In genomic region chr2:35035883-35036282, GRCh38 we compare ENCODE assay signal across 14 cellular contexts.
DNase-seq lines count a peak whose midpoint lies in the region; ATAC-seq and TF ChIP-seq lines count a peak whose summit lies in the region.
"Had no signal": no experiment of that assay in that cellular context is flagged by ENCODE, and none has a peak within 500 bp of the region (broad histone marks: within the 10 kb centered on the region; RNA-seq: fewer than 3 reads in every experiment).

No MANE protein-coding gene starts in this region.

- H3K4me1 ChIP-seq in H9 (ENCODE audit: insufficient read depth, low read length) (no peaks in the 10 kb centered on the region), PC-3 (ENCODE audit: insufficient read depth, low read length) (no peaks in the 10 kb centered on the region)
- H3K4me1 ChIP-seq: prostate gland, upper lobe of left lung had no signal

- no peak overlapping the region for H4K8ac ChIP-seq in H9 (replicated peaks; ENCODE audit: insufficient read length, low read depth, low read length)

- no peaks in the 10 kb centered on the region for H3K36me3 ChIP-seq in PC-3 (ENCODE audit: low read depth, low read length)
- H3K36me3 ChIP-seq: prostate gland, upper lobe of left lung had no signal

- H3K27me3 Mint-ChIP-seq in H9 (ENCODE audit: low read depth) = no peaks in the 10 kb centered on the region
- H3K27me3 Mint-ChIP-seq: activated naive CD8-positive, alpha-beta T cell had no signal

- no peak overlapping the region for H2BK20ac ChIP-seq in H9 (ENCODE audit: low read depth, low read length, poor library complexity, severe bottlenecking)

- no peaks in the 10 kb centered on the region for H3K9me2 ChIP-seq in PC-3 (replicated peaks; ENCODE audit: low read length)

- no TSS peak for BruUV-seq in PC-3 (replicated peaks; lab: Mats Ljungman, UMichigan)

- no peaks in the 10 kb centered on the region for H3K9me3 ChIP-seq in H9 (ENCODE audit: control insufficient read depth, low read depth, low read length)
- H3K9me3 ChIP-seq in PC-3 (ENCODE audit: low read length) = no peaks in the 10 kb centered on the region
- H3K9me3 ChIP-seq: prostate gland, upper lobe of left lung had no signal

- H3K23ac ChIP-seq in H9 (ENCODE audit: insufficient read length, low read depth, low read length) = no peak overlapping the region

- no peak overlapping the region for H3K18ac ChIP-seq in H9 (ENCODE audit: insufficient read length, low read depth, low read length)

- H3K4me1 Mint-ChIP-seq in H9 = peaks cover 0 to 3% of the 10 kb centered on the region in 2 experiments; a peak in 1 of 4 replicates

- no peak overlapping the region for H3K27ac ChIP-seq in H9 (ENCODE audit: insufficient read length, low read depth, low read length)
- no peak overlapping the region for H3K27ac ChIP-seq in PC-3 (ENCODE audit: low read length)
- H3K27ac ChIP-seq: prostate gland, upper lobe of left lung had no signal

- H3K56ac ChIP-seq in H9 (ENCODE audit: insufficient read length, low read depth, low read length) = no peak overlapping the region

- H4K5ac ChIP-seq in H9 (ENCODE audit: insufficient read length, low read depth, low read length) = no peak overlapping the region

- H2AFZ ChIP-seq in H9 (ENCODE audit: low read length) (no peak overlapping the region), PC-3 (ENCODE audit: low read length) (no peak overlapping the region)

- H3K27ac Mint-ChIP-seq in H9 = peak overlapping the region in 1 of 3 experiments; percentile 14; a peak in 1 of 7 replicates
- H3K27ac Mint-ChIP-seq: activated naive CD8-positive, alpha-beta T cell had no signal

- H3K4ac ChIP-seq in H9 (ENCODE audit: low read depth, low read length) = no peak overlapping the region

- H3T11ph ChIP-seq in H9 (ENCODE audit: low read length) = no peak overlapping the region

- H2BK12ac ChIP-seq in H9 (ENCODE audit: insufficient read length, low read depth, low read length) = no peak overlapping the region

- peaks cover 5 to 17% of the 10 kb centered on the region in 2 experiments for H3K9me3 Mint-ChIP-seq in H9

- POLR2A ChIA-PET in PC-3 (lab: Charles Lee; ENCODE audit: unreplicated experiment) = no interaction called here

- no CpG with 5 or more reads among the region's 3 CpGs for WGBS in H9 (ENCODE audit: extremely low coverage, insufficient read length, low lambda C conversion rate)

- H3K23me2 ChIP-seq in H9 (ENCODE audit: insufficient read length, low read depth, low read length, poor library complexity, severe bottlenecking) = no peaks in the 10 kb centered on the region

- no peak overlapping the region for H3K4me2 ChIP-seq in H9 (ENCODE audit: insufficient read depth, insufficient read length, low read length)
- no peak overlapping the region for H3K4me2 ChIP-seq in PC-3 (ENCODE audit: low read length)

- DNase-seq in A172 (ENCODE audit: low spot score) (peak; percentile 27), H9 (no peak), PC-3 (peak; percentile 21), NCI-H510A treated with DMSO at 0.1 percent for 48 hours (lab: John Stamatoyannopoulos, UW) (no peak), C1 segment of cervical spinal cord (lab: John Stamatoyannopoulos, UW) (no peak), NCI-H1694 treated with DMSO at 0.1 percent for 48 hours (lab: John Stamatoyannopoulos, UW) (no peak)
- DNase-seq: activated CD8-positive, alpha-beta memory T cell treated with anti-CD3 and anti-CD28 coated beads, Interleukin-2, amount 50 U/mL, for 4 hours; NCI-H345; SHP77 treated with DMSO at 0.1 percent for 48 hours; upper lobe of left lung had no signal

- H4K20me1 ChIP-seq in H9 (ENCODE audit: control insufficient read depth, insufficient read depth, insufficient read length) = no peaks in the 10 kb centered on the region
- H4K20me1 ChIP-seq in PC-3 (ENCODE audit: low read length) = no peaks in the 10 kb centered on the region

- H3K9ac ChIP-seq in H9 (ENCODE audit: extremely low read depth, insufficient read length, low read length) (no peak overlapping the region), PC-3 (ENCODE audit: low read length) (no peak overlapping the region)

- no peaks in the 10 kb centered on the region for H3F3A ChIP-seq in PC-3 (ENCODE audit: low read length, unreplicated experiment)

- H3K27me3 ChIP-seq in H9 (ENCODE audit: insufficient read depth, low read length) = no peaks in the 10 kb centered on the region
- H3K27me3 ChIP-seq in PC-3 (ENCODE audit: low read length) = no peaks in the 10 kb centered on the region
- H3K27me3 ChIP-seq: upper lobe of left lung had no signal

- H3K79me2 ChIP-seq in H9 (ENCODE audit: insufficient read depth, low read length) = no peaks in the 10 kb centered on the region
- H3K79me2 ChIP-seq in PC-3 (ENCODE audit: low read length) = no peaks in the 10 kb centered on the region

- ATAC-seq in PC-3 = no peak
- ATAC-seq in esophagus mucosa = peak; percentile 85
- no peak for ATAC-seq in HG03442 (IDR thresholded peaks at IDR 0.05; ENCODE audit: unreplicated experiment)

- no peak overlapping the region for H3K14ac ChIP-seq in H9 (ENCODE audit: insufficient read depth, low read length)

- intact Hi-C loops in PC-3 (cut with micrococcal nuclease) = no loop called here

- no peak overlapping the region for H2BK120ac ChIP-seq in H9 (ENCODE audit: low read depth, low read length, poor library complexity, severe bottlenecking)

- H4K91ac ChIP-seq in H9 (ENCODE audit: insufficient read length, low read depth, low read length) = no peak overlapping the region

- no peak overlapping the region for H3K4me3 ChIP-seq in PC-3 (ENCODE audit: low read length)
- H3K4me3 ChIP-seq: prostate gland, upper lobe of left lung had no signal

- TF ChIP-seq CTCF in H9 (conservative IDR thresholded peaks at IDR 0.05) = peak; percentile 31; the same call in 2 of the 3 replicates
- TF ChIP-seq CTCF in PC-3 (conservative IDR thresholded peaks at IDR 0.05; ENCODE audit: low read depth, low read length) = 0 out of 2 replicates have a peak, but pooled peaks have one; percentile 38

- no peak overlapping the region for H2BK15ac ChIP-seq in H9 (ENCODE audit: low read depth, low read length)

- H3K79me1 ChIP-seq in H9 (ENCODE audit: insufficient read depth, low read depth, low read length, poor library complexity, severe bottlenecking) = no peaks in the 10 kb centered on the region

- CTCF ChIA-PET in PC-3 (lab: Charles Lee) = no interaction called here

- no peak overlapping the region for H2BK5ac ChIP-seq in H9 (ENCODE audit: insufficient read length, low read length)

- H3K36me3 Mint-ChIP-seq in H9 (ENCODE audit: insufficient read depth in 1 of 3, low read depth in 3 of 3) = peaks cover 0 to 5% (median under 1%) of the 10 kb centered on the region in 3 experiments; a peak in 1 of 7 replicates
- H3K36me3 Mint-ChIP-seq: activated naive CD8-positive, alpha-beta T cell had no signal

- H2AK5ac ChIP-seq in H9 (ENCODE audit: insufficient read length, low read length) = no peak overlapping the region

- no peak overlapping the region for H3K4me3 Mint-ChIP-seq in H9
- H3K4me3 Mint-ChIP-seq: activated naive CD8-positive, alpha-beta T cell had no signal

Comparison
In these comparisons a context has a peak if more than half of its experiments do, and no peak if none do; other contexts are left out.
1. DNase-seq: peak in A172 (single experiment) and PC-3 (single experiment); none in H9 (single experiment), NCI-H510A treated with DMSO at 0.1 percent for 48 hours (single experiment), C1 segment of cervical spinal cord (0 of 14) and NCI-H1694 treated with DMSO at 0.1 percent for 48 hours (single experiment).